Comparison of ENCODE assay signal across 1 cellular context in the genomic region with DNA sequence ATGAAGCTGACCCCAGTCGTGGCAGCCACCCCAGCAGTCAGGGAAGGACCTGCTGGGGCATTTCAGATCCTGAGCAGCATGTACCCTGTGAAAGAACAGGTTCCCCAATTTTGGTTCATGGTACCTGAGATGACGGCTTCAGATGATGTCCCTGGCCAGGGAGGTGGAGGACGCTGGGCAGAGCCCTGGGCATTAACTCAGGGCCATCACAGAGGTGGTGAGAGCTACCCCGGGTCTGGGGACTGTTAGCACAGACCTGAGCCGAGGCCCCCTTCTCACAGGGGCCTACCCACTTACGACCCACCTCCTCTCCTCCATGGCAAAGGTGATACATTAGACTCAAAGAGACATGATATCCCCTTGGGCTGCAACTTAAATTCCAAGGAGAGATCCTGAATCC.
TF ChIP-seq lines count a peak whose summit lies in the region.

No MANE protein-coding gene starts in this region.

TF ChIP-seq in H1, 55 proteins besides CTCF, POLR2A, EP300 and RAD21:
- TF ChIP-seq EZH2 (IDR thresholded peaks at IDR 0.05; ENCODE audit: low read depth, low read length, severe bottlenecking) = no peak
- no peak for TF ChIP-seq GTF2F1 (IDR thresholded peaks at IDR 0.05; ENCODE audit: borderline replicate concordance, low read depth, low read length)
- no peak for TF ChIP-seq CREB1 (IDR thresholded peaks at IDR 0.05)
- TF ChIP-seq JUN (IDR thresholded peaks at IDR 0.05; ENCODE audit: low read depth, low read length) = no peak
- TF ChIP-seq SP4 (IDR thresholded peaks at IDR 0.05; ENCODE audit: low read length) = no peak
- TF ChIP-seq MAFK (IDR thresholded peaks at IDR 0.05; ENCODE audit: low read depth, low read length) = no peak
- TF ChIP-seq EGR1 (IDR thresholded peaks at IDR 0.05; ENCODE audit: borderline replicate concordance, low read depth, low read length) = no peak
- TF ChIP-seq KDM4A (IDR thresholded peaks at IDR 0.05; ENCODE audit: low read depth, low read length, severe bottlenecking) = no peak
- no peak for TF ChIP-seq E2F6 (IDR thresholded peaks at IDR 0.05)
- TF ChIP-seq CHD1 (IDR thresholded peaks at IDR 0.05; ENCODE audit: low read depth, low read length) = no peak
- TF ChIP-seq JUND (IDR thresholded peaks at IDR 0.05; ENCODE audit: low read length) = no peak
- TF ChIP-seq ZNF274 (IDR thresholded peaks at IDR 0.05; ENCODE audit: borderline replicate concordance, extremely low read depth, low read length) = no peak
- no peak for TF ChIP-seq FOSL1 (IDR thresholded peaks at IDR 0.05; ENCODE audit: insufficient read depth, low read depth, low read length)
- no peak for TF ChIP-seq SP2 (IDR thresholded peaks at IDR 0.05; ENCODE audit: low read length)
- TF ChIP-seq CBX8 (IDR thresholded peaks at IDR 0.05; ENCODE audit: borderline replicate concordance, low read depth, low read length) = no peak
- TF ChIP-seq RBBP5 (IDR thresholded peaks at IDR 0.05; ENCODE audit: borderline replicate concordance, low read depth, low read length) = no peak
